Comparison of ENCODE assay signal across 13 cellular contexts in the genomic region with DNA sequence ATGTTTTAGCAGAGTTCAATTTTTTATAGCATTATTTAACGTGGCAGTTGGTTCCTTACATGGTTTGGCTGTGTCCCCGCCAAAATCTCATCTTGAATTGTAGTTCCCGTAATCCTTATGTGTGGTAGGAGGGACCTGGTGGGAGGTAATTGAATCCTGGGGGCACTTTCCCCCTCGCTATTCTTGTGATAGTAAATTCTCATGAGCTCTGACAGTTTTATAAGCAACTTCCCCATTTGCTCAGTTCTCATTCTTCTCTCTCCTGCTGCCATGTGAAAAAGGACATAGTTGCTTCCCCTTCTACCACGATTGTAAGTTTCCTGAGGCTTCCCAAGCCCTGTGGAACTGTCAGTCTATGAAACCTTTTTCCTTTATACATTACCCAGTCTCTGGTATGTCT.
DNase-seq lines count a peak whose midpoint lies in the region; ATAC-seq and TF ChIP-seq lines count a peak whose summit lies in the region.
"Had no signal": no experiment of that assay in that cellular context is flagged by ENCODE, and none has a peak within 500 bp of the region (broad histone marks: within the 10 kb centered on the region; RNA-seq: fewer than 3 reads in every experiment).

No MANE protein-coding gene starts in this region.

- no peak overlapping the region for H3K27ac Mint-ChIP-seq in progenitor cell of endocrine pancreas
- H3K27ac Mint-ChIP-seq: CD4-positive, alpha-beta memory T cell; H9 had no signal

- ATAC-seq in GM18519 (IDR thresholded peaks at IDR 0.05; ENCODE audit: low FRiP score, unreplicated experiment) = no peak

- intact Hi-C loops in A673 (cut with micrococcal nuclease; ENCODE audit: unreplicated experiment) = no loop called here

- no peak for TF ChIP-seq POLR2A in NB4 (IDR thresholded peaks at IDR 0.05; ENCODE audit: extremely low read depth, insufficient read length)

- H3K36me3 Mint-ChIP-seq in progenitor cell of endocrine pancreas (ENCODE audit: insufficient read depth) = no peaks in the 10 kb centered on the region
- H3K36me3 Mint-ChIP-seq: CD4-positive, alpha-beta memory T cell had no signal

- H3K9me3 Mint-ChIP-seq in progenitor cell of endocrine pancreas (ENCODE audit: low read depth) = no peaks in the 10 kb centered on the region
- H3K9me3 Mint-ChIP-seq: H9 had no signal

- TF ChIP-seq CTCF in A673 (conservative IDR thresholded peaks at IDR 0.05; ENCODE audit: low read depth, low read length) (no peak), NB4 (IDR thresholded peaks at IDR 0.05; ENCODE audit: low read depth, low read length) (no peak), progenitor cell of endocrine pancreas (IDR thresholded peaks at IDR 0.05; ENCODE audit: unreplicated experiment) (no peak)

- H3K27ac ChIP-seq in A673 (ENCODE audit: low read depth, low read length, poor library complexity, severe bottlenecking) = no peak overlapping the region
- H3K27ac ChIP-seq: C4-2B had no signal

- H3K4me3 ChIP-seq in A673 (ENCODE audit: low read depth, low read length, poor library complexity, severe bottlenecking) (no peak overlapping the region), NB4 (ENCODE audit: low read depth, low read length) (no peak overlapping the region)

- H3K27me3 ChIP-seq in A673 (replicated peaks; ENCODE audit: insufficient read depth, low read depth, low read length, poor library complexity) = no peaks in the 10 kb centered on the region
- H3K27me3 ChIP-seq: BE2C had no signal

- H3K4me3 Mint-ChIP-seq in progenitor cell of endocrine pancreas (ENCODE audit: low read depth) = no peak overlapping the region
- H3K4me3 Mint-ChIP-seq: CD4-positive, alpha-beta memory T cell; H9 had no signal

- H3K4me1 ChIP-seq in A673 (ENCODE audit: insufficient read depth, low read length, poor library complexity, severe bottlenecking) = no peaks in the 10 kb centered on the region
- H3K4me1 ChIP-seq: BE2C had no signal

- peak; percentile 35 for DNase-seq in A673 (ENCODE audit: low spot score)
- peak; percentile 67 to 73 for DNase-seq in Kasumi-1 (lab: John Stamatoyannopoulos, UW)
- peak; percentile 9 for DNase-seq in NB4 (ENCODE audit: low read depth)
- DNase-seq in left kidney (ENCODE audit: low read depth, low spot score) = peak; percentile 73
- DNase-seq in progenitor cell of endocrine pancreas (ENCODE audit: low spot score, unreplicated experiment) = no peak
- DNase-seq in GM19240 (ENCODE audit: insufficient read length, low spot score) = no peak
- DNase-seq: BE2C; CD4-positive, alpha-beta memory T cell; DMS79; GOT3; H9 had no signal

- no TSS peak for BruUV-seq in A673 (replicated peaks; lab: Mats Ljungman, UMichigan)

- CTCF ChIA-PET in A673 (lab: Charles Lee) = no interaction called here

- H3K9me3 ChIP-seq in A673 (ENCODE audit: low read depth, low read length, poor library complexity, severe bottlenecking) = no peaks in the 10 kb centered on the region
- H3K9me3 ChIP-seq: BE2C had no signal

- no peaks in the 10 kb centered on the region for H3K27me3 Mint-ChIP-seq in progenitor cell of endocrine pancreas
- H3K27me3 Mint-ChIP-seq: CD4-positive, alpha-beta memory T cell had no signal

- no peaks in the 10 kb centered on the region for H3K36me3 ChIP-seq in A673 (ENCODE audit: insufficient read depth, low read length, poor library complexity, severe bottlenecking)
- H3K36me3 ChIP-seq: BE2C had no signal

- H3K4me1 Mint-ChIP-seq in progenitor cell of endocrine pancreas (ENCODE audit: low read depth) = no peaks in the 10 kb centered on the region

- POLR2A ChIA-PET in A673 (lab: Charles Lee; ENCODE audit: low non-redundant PET) = no interaction called here

Comparison
In these comparisons a context has a peak if more than half of its experiments do, and no peak if none do; other contexts are left out.
1. DNase-seq: peak in A673 (single experiment), Kasumi-1 (2 of 2), NB4 (single experiment) and left kidney (single experiment); none in progenitor cell of endocrine pancreas (single experiment) and GM19240 (single experiment).